Comparison of ENCODE assay signal across 8 cellular contexts in genomic region chr4:87171944-87172343, GRCh38.
"Had no signal": no experiment of that assay in that cellular context is flagged by ENCODE, and none has a peak within 500 bp of the region (broad histone marks: within the 10 kb centered on the region; RNA-seq: fewer than 3 reads in every experiment).

No MANE protein-coding gene starts in this region.

- H3K4me1 Mint-ChIP-seq: IgD-negative memory B cell had no signal

- H3K4me3 Mint-ChIP-seq: IgD-negative memory B cell had no signal

- DNase-seq: IMR-90, KBM-7, KG1 had no signal

- H3K9ac ChIP-seq: KMS-11 had no signal

- H3K4me2 ChIP-seq: KMS-11 had no signal

- ATAC-seq: K562 had no signal

- FAIRE-seq: HTR-8/SVneo, K562 had no signal

- H3K27me3 Mint-ChIP-seq: IgD-negative memory B cell had no signal

- H3K27ac Mint-ChIP-seq: IgD-negative memory B cell had no signal

- H3K4me3 ChIP-seq: K562 had no signal

- H3K9me3 Mint-ChIP-seq: IgD-negative memory B cell had no signal

- H3K27ac ChIP-seq: HL-60, KMS-11 had no signal
